In the genomic region with DNA sequence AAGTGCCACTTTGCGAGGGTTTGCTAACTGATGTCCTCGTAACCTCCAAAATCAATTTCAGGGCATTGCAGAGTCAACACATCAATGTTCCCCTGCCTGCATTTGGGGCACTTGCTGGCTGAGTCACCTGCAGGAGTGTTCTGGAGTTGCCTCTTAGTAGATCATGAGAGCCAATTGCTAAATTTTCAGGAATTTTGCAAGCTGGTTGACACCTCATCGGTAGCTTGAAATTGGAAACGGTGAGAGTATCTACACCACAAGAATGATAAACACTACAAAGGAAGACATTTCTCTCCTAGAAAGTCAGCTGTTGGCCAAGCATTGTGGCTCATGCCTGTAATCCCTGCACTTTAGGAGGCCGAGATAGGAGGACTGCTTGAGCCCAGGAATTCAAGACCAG, we compare ENCODE assay signal across 2 cellular contexts.
TF ChIP-seq lines count a peak whose summit lies in the region.

No MANE protein-coding gene starts in this region.

TF ChIP-seq in IMR-90, 13 proteins besides CTCF, POLR2A, EP300 and RAD21:
- TF ChIP-seq BHLHE40 (IDR thresholded peaks at IDR 0.05; ENCODE audit: low read depth, low read length) (no peak), CHD1 (IDR thresholded peaks at IDR 0.05; ENCODE audit: low read depth, low read length) (no peak), CEBPB (IDR thresholded peaks at IDR 0.05; ENCODE audit: low read depth, low read length) (peak; percentile 69)
TF ChIP-seq in IMR-90: peak in this region for 1.

TF ChIP-seq in K562, 482 proteins besides CTCF, POLR2A, EP300 and RAD21:
- TF ChIP-seq SAFB2 (IDR thresholded peaks at IDR 0.05; ENCODE audit: borderline replicate concordance, low read depth, low read length, severe bottlenecking) (no peak), RB1 (IDR thresholded peaks at IDR 0.05; ENCODE audit: low read depth) (no peak), FOSL1 (tag; conservative IDR thresholded peaks at IDR 0.05) (0 out of 2 replicates have a peak, but pooled peaks have one; percentile 15)
